Comparison of ENCODE assay signal across 2 cellular contexts in genomic region chr15:39419651-39420050, GRCh38.
TF ChIP-seq lines count a peak whose summit lies in the region.

No MANE protein-coding gene starts in this region.

TF ChIP-seq in IMR-90, 13 proteins besides CTCF, POLR2A, EP300 and RAD21:
- TF ChIP-seq, protein P1, sequence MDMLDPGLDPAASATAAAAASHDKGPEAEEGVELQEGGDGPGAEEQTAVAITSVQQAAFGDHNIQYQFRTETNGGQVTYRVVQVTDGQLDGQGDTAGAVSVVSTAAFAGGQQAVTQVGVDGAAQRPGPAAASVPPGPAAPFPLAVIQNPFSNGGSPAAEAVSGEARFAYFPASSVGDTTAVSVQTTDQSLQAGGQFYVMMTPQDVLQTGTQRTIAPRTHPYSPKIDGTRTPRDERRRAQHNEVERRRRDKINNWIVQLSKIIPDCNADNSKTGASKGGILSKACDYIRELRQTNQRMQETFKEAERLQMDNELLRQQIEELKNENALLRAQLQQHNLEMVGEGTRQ (IDR thresholded peaks at IDR 0.05; ENCODE audit: low read depth, low read length), result no peak
- TF ChIP-seq FOS (IDR thresholded peaks at IDR 0.05; ENCODE audit: low read depth, low read length), result no peak
- TF ChIP-seq RFX5 (IDR thresholded peaks at IDR 0.05; ENCODE audit: low read depth, low read length), result no peak
- no peak for TF ChIP-seq RCOR1 (IDR thresholded peaks at IDR 0.05; ENCODE audit: insufficient replicate concordance, low read length)
- TF ChIP-seq ELK1 (IDR thresholded peaks at IDR 0.05; ENCODE audit: borderline replicate concordance, low read depth, low read length), result no peak
- no peak for TF ChIP-seq MXI1 (IDR thresholded peaks at IDR 0.05; ENCODE audit: borderline replicate concordance, low read depth, low read length)
- TF ChIP-seq MAZ (IDR thresholded peaks at IDR 0.05; ENCODE audit: borderline replicate concordance, low read depth, low read length), result no peak
- TF ChIP-seq BHLHE40 (IDR thresholded peaks at IDR 0.05; ENCODE audit: low read depth, low read length), result no peak
- no peak for TF ChIP-seq CHD1 (IDR thresholded peaks at IDR 0.05; ENCODE audit: low read depth, low read length)

TF ChIP-seq in H1, 55 proteins besides CTCF, POLR2A, EP300 and RAD21:
- no peak for TF ChIP-seq NRF1 (IDR thresholded peaks at IDR 0.05; ENCODE audit: low read depth, low read length)
